19 cellular contexts compared by ENCODE assay signal in the genomic region with DNA sequence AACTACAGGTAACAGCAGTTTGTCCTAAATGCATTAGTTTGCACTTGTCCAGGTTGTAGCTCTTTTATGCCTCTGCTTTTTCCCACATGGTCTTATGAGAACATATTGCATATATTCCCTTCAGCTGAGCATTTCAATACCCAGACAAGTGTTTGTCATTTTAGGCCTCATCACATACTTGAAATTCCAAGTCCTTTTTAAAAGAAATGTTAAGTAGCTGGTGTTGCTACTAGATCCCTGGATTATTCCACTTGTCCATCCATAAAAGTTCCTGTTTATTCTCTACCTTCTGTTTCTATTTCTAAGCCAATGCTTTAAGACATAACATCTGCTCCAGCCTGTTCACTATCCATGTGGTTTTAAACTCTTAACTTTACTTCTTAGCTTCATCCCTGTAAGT.
"Had no signal": no experiment of that assay in that cellular context is flagged by ENCODE, and none has a peak within 500 bp of the region (broad histone marks: within the 10 kb centered on the region; RNA-seq: fewer than 3 reads in every experiment).

No MANE protein-coding gene starts in this region.

- H3K9me3 ChIP-seq: adrenal gland, breast epithelium, right atrium auricular region, transverse colon, vagina had no signal

- H3K4me3 ChIP-seq: adrenal gland, breast epithelium, right atrium auricular region, skin epidermis, transverse colon, vagina had no signal

- H3K9me3 Mint-ChIP-seq: activated naive CD4-positive, alpha-beta T cell treated with anti-CD3 and anti-CD28 coated beads, Interleukin-2, amount 50 U/mL, for 72 hours; dendritic cell treated with granulocyte-macrophage colony-stimulating factor and Interleukin-4, amounts not matched to agents 40 ng/mL and 50 ng/mL, for 4 days; nephron progenitor cell had no signal

- H3K27me3 ChIP-seq: adrenal gland, breast epithelium, right atrium auricular region, transverse colon, vagina had no signal

- H3K27ac ChIP-seq: adrenal gland, breast epithelium, right atrium auricular region, skin epidermis, transverse colon, vagina had no signal

- H3K4me1 ChIP-seq: adrenal gland, breast epithelium, right atrium auricular region, transverse colon, vagina had no signal

- ATAC-seq: activated CD4-positive, CD25-positive, alpha-beta regulatory T cell treated with anti-CD3 and anti-CD28 coated beads, Interleukin-2, amount 50 U/mL, for 24 hours; activated naive CD4-positive, alpha-beta T cell treated with anti-CD3 and anti-CD28 coated beads, Interleukin-2, amount 50 U/mL, for 72 hours; esophagus mucosa; stimulated activated naive CD8-positive, alpha-beta T cell treated with anti-CD3 and anti-CD28 coated beads, Interleukin-15, Interleukin-2, amounts not matched to agents 100 U/mL and 50 U/mL, for 24 hours had no signal

- H3K4me1 Mint-ChIP-seq: nephron progenitor cell had no signal

- DNase-seq: activated CD4-positive, alpha-beta T cell treated with anti-CD3 and anti-CD28 coated beads, Interleukin-2, amount 50 U/mL, for 1 hour; activated CD8-positive, alpha-beta memory T cell treated with anti-CD3 and anti-CD28 coated beads for 24 hours; activated gamma-delta T cell treated with Interleukin-2 at 50 U/mL for 16 hours; adrenal gland; cerebellar nuclear complex; effector CD8-positive, alpha-beta T cell; nephron progenitor cell; stimulated activated naive CD8-positive, alpha-beta T cell treated with anti-CD3 and anti-CD28 coated beads, Interleukin-15, Interleukin-2, amounts not matched to agents 100 U/mL and 50 U/mL, for 24 hours; substantia nigra; transverse colon had no signal

- H3K4me3 Mint-ChIP-seq: dendritic cell treated with granulocyte-macrophage colony-stimulating factor and Interleukin-4, amounts not matched to agents 40 ng/mL and 50 ng/mL, for 4 days; nephron progenitor cell had no signal

- H3K36me3 ChIP-seq: adrenal gland, breast epithelium, right atrium auricular region, vagina had no signal

- H3K27me3 Mint-ChIP-seq: dendritic cell treated with granulocyte-macrophage colony-stimulating factor and Interleukin-4, amounts not matched to agents 40 ng/mL and 50 ng/mL, for 4 days; progenitor cell of endocrine pancreas had no signal

- H3K27ac Mint-ChIP-seq: activated naive CD4-positive, alpha-beta T cell treated with anti-CD3 and anti-CD28 coated beads, Interleukin-2, amount 50 U/mL, for 72 hours; dendritic cell treated with granulocyte-macrophage colony-stimulating factor and Interleukin-4, amounts not matched to agents 40 ng/mL and 50 ng/mL, for 4 days; nephron progenitor cell; progenitor cell of endocrine pancreas had no signal

- H3K36me3 Mint-ChIP-seq: activated naive CD4-positive, alpha-beta T cell treated with anti-CD3 and anti-CD28 coated beads, Interleukin-2, amount 50 U/mL, for 72 hours had no signal
